ENCODE assay signal across 15 cellular contexts in genomic region chr9:130026583-130027427, GRCh38. TPM values are rescaled to one million over a fixed set of nuclear protein-coding genes. Genes with fewer than 3 reads are reported as not detected.
A peak's percentile ranks its signal among the peaks of the same experiment; 100 is the strongest.
DNase-seq lines count a peak whose midpoint lies in the region; ATAC-seq, FAIRE-seq and TF ChIP-seq lines count a peak whose summit lies in the region.
"Had no signal": no experiment of that assay in that cellular context is flagged by ENCODE, and none has a peak within 500 bp of the region (broad histone marks: within the 10 kb centered on the region; RNA-seq: fewer than 3 reads in every experiment).

No MANE protein-coding gene starts in this region.

- no peaks in the 10 kb centered on the region for H3K27me3 Mint-ChIP-seq in T-helper 17 cell
- H3K27me3 Mint-ChIP-seq: dendritic cell treated with granulocyte-macrophage colony-stimulating factor and Interleukin-4, amounts not matched to agents 40 ng/mL and 50 ng/mL, for 4 days had no signal

- 76 to 83% methylated on average over 2 of the region's 2 CpGs for WGBS in gastroesophageal sphincter (ENCODE audit: low coverage in 1 of 2), 2 donors

- H3K4me1 ChIP-seq in BLaER1 treated with 17β-estradiol and CSF1 and Interleukin-3, amounts not matched to agents 10 nM and 100 nM: peaks cover 25 to 99% (median 44%) of the 10 kb centered on the region in 10 experiments
- H3K4me1 ChIP-seq in gastroesophageal sphincter: peaks cover 23 to 100% (median 37%) of the 10 kb centered on the region in 3 donors

- H3K4me1 Mint-ChIP-seq in T-helper 17 cell: peaks cover 69% of the 10 kb centered on the region

- peak overlapping the region in 5 of 11 experiments; percentile 15 to 52 (median 24); a peak in 3 of 22 replicates for H3K9ac ChIP-seq in BLaER1 treated with 17β-estradiol and CSF1 and Interleukin-3, amounts not matched to agents 10 nM and 100 nM

- no peak overlapping the region for H3K4me3 Mint-ChIP-seq in T-helper 17 cell
- H3K4me3 Mint-ChIP-seq: dendritic cell treated with granulocyte-macrophage colony-stimulating factor and Interleukin-4, amounts not matched to agents 40 ng/mL and 50 ng/mL, for 4 days; HFFc6 had no signal

- H3K27ac Mint-ChIP-seq in T-helper 17 cell: peak overlapping the region; percentile 100
- H3K27ac Mint-ChIP-seq: HFFc6 had no signal

- no peak for ATAC-seq in T-helper 17 cell
- no peak for ATAC-seq in gastroesophageal sphincter
- ATAC-seq: SK-N-SH treated with all-trans-retinoic acid at 6 μM for 48 hours had no signal

- peaks cover 3% of the 10 kb centered on the region for H3K36me3 Mint-ChIP-seq in T-helper 17 cell (ENCODE audit: low read depth)

- TF ChIP-seq POLR2A in GM12892 (IDR thresholded peaks at IDR 0.05; ENCODE audit: low read depth, low read length) (peak; percentile 27; the same call in 1 of the 2 replicates), gastroesophageal sphincter (IDR thresholded peaks at IDR 0.05) (no peak)

- H3K4me2 ChIP-seq in BLaER1 treated with 17β-estradiol and CSF1 and Interleukin-3, amounts not matched to agents 10 nM and 100 nM: peak overlapping the region; percentile 6 to 87 (median 62); a peak in 21 of 22 replicates

- no peak for TF ChIP-seq CTCF in gastroesophageal sphincter (IDR thresholded peaks at IDR 0.05)

- DNase-seq in GM12892 (ENCODE audit: insufficient read length): no peak
- no peak for DNase-seq in T-helper 17 cell
- DNase-seq in hypothalamus (lab: John Stamatoyannopoulos, UW): no peak
- no peak for DNase-seq in GM19238 (ENCODE audit: insufficient read length, low spot score)
- no peak for DNase-seq in NCI-H510A (lab: John Stamatoyannopoulos, UW)
- DNase-seq in central memory CD4-positive, alpha-beta T cell: no peak
- DNase-seq: DND-41; HFFc6; NCI-H1694 treated with DMSO at 0.1 percent for 48 hours; NCI-H82; stimulated activated CD4-positive, alpha-beta T cell treated with anti-CD3 and anti-CD28 coated beads, Interleukin-2, amount 100 ng/mL, for 48 hours had no signal

- peak overlapping the region in 8 of 11 experiments; percentile 31 to 83 (median 60); a peak in 14 of 22 replicates for H3K27ac ChIP-seq in BLaER1 treated with 17β-estradiol and CSF1 and Interleukin-3, amounts not matched to agents 10 nM and 100 nM
- H3K27ac ChIP-seq in gastroesophageal sphincter: peak overlapping the region in 3 of 4 donors; percentile 88 to 99 (median 97)

- no peaks in the 10 kb centered on the region for H3K27me3 ChIP-seq in BLaER1 treated with 17β-estradiol and CSF1 and Interleukin-3, amounts not matched to agents 10 nM and 100 nM
- no peaks in the 10 kb centered on the region for H3K27me3 ChIP-seq in gastroesophageal sphincter

- H3K36me3 ChIP-seq in BLaER1 treated with 17β-estradiol and CSF1 and Interleukin-3, amounts not matched to agents 10 nM and 100 nM: peaks cover 0 to 17% (median 0%) of the 10 kb centered on the region in 11 experiments; a peak in 4 of 22 replicates
- no peaks in the 10 kb centered on the region for H3K36me3 ChIP-seq in gastroesophageal sphincter

- peaks cover 0 to 100% (median 0%) of the 10 kb centered on the region in 11 experiments; a peak in 7 of 22 replicates for H4K20me1 ChIP-seq in BLaER1 treated with 17β-estradiol and CSF1 and Interleukin-3, amounts not matched to agents 10 nM and 100 nM

- no peak overlapping the region for H3K4me3 ChIP-seq in BLaER1 treated with 17β-estradiol and CSF1 and Interleukin-3, amounts not matched to agents 10 nM and 100 nM
- H3K4me3 ChIP-seq in gastroesophageal sphincter: no peak overlapping the region

- FAIRE-seq in GM12892 (lab: Jason Lieb, UNC): peak; percentile 14

- no peak for TF ChIP-seq EP300 in gastroesophageal sphincter (IDR thresholded peaks at IDR 0.05)

- peaks cover 0 to 10% (median 4%) of the 10 kb centered on the region in 11 experiments; a peak in 7 of 22 replicates for H3K9me3 ChIP-seq in BLaER1 treated with 17β-estradiol and CSF1 and Interleukin-3, amounts not matched to agents 10 nM and 100 nM (replicated peaks in 1 of 11)
- no peaks in the 10 kb centered on the region for H3K9me3 ChIP-seq in T-helper 17 cell (ENCODE audit: control insufficient read depth, low read length, poor library complexity, severe bottlenecking)
- no peaks in the 10 kb centered on the region for H3K9me3 ChIP-seq in gastroesophageal sphincter

RNA-seq across cellular contexts. Expression of gene FNBP1, which starts 16.2 kb away (rescaled TPM):
- 346 TPM for polyA plus RNA-seq in GM12892 (2012; ENCODE audit: missing spikeins)
- total RNA-seq in T-helper 17 cell: 100 to 1,000 TPM; 219 to 221 TPM
- total RNA-seq in gastroesophageal sphincter: 100 to 1,000 TPM; 119 to 343 (median 188) TPM

RNA-seq across cellular contexts. Expression of gene GPR107, which starts 26.9 kb away (rescaled TPM):
- 9.3 TPM for polyA plus RNA-seq in GM12892 (2012; ENCODE audit: missing spikeins)
- 10 to 100 TPM; 22.1 to 26.2 TPM for total RNA-seq in T-helper 17 cell
- 10 to 100 TPM; 24.2 to 38.4 (median 30.4) TPM for total RNA-seq in gastroesophageal sphincter
